In genomic region chr3:119676771-119677640, GRCh38 we compare ENCODE assay signal across 1 cellular context.
TF ChIP-seq lines count a peak whose summit lies in the region.

Gene COX17 (minus strand): TSS chr3:119677406. CDS start chr3:119677310, 96 bp downstream.

TF ChIP-seq in K562, 482 proteins besides CTCF, POLR2A, EP300 and RAD21 (continued from another document and continues in another):
- TF ChIP-seq NR0B1 (IDR thresholded peaks at IDR 0.05; ENCODE audit: partially characterized antibody) (no peak), RNF219 (CRISPR knock-in tag; IDR thresholded peaks at IDR 0.05) (no peak), CCAR2 (IDR thresholded peaks at IDR 0.05; ENCODE audit: low read depth, low read length) (no peak), NR3C1 (CRISPR knock-in tag; IDR thresholded peaks at IDR 0.05) (no peak), NCOA4 (IDR thresholded peaks at IDR 0.05; ENCODE audit: partially characterized antibody) (no peak), CHCHD3 (CRISPR knock-in tag; IDR thresholded peaks at IDR 0.05) (no peak), MEF2A (IDR thresholded peaks at IDR 0.05; ENCODE audit: control insufficient read depth, low read depth, low read length) (no peak), POU5F1 (IDR thresholded peaks at IDR 0.05; ENCODE audit: borderline replicate concordance, low read depth, low read length, partially characterized antibody) (no peak), E2F5 (CRISPR knock-in tag; IDR thresholded peaks at IDR 0.05) (no peak), PYGO2 (tag; IDR thresholded peaks at IDR 0.05) (no peak), ESRRA (IDR thresholded peaks at IDR 0.05; ENCODE audit: borderline replicate concordance, low read depth) (peak; percentile 49; the same call in 1 of the 2 replicates), YY1 (IDR thresholded peaks at IDR 0.05; ENCODE audit: borderline replicate concordance in 1 of 3, control insufficient read depth in 1 of 3, extremely low read depth in 1 of 3, insufficient read depth in 3 of 3, insufficient read length in 1 of 3, insufficient replicate concordance in 2 of 3, low read depth in 1 of 3, low read length in 2 of 3) (no peak), CBFB (CRISPR knock-in tag; IDR thresholded peaks at IDR 0.05) (no peak), SPI1 (IDR thresholded peaks at IDR 0.05; ENCODE audit: borderline replicate concordance, low read depth, low read length) (no peak), RBFOX2 (IDR thresholded peaks at IDR 0.05; ENCODE audit: low read depth, low read length) (peak; percentile 90), ZNF707 (CRISPR knock-in tag; conservative IDR thresholded peaks at IDR 0.05) (no peak), RFX5 (IDR thresholded peaks at IDR 0.05; ENCODE audit: low read depth, low read length) (no peak), SUPT5H (IDR thresholded peaks at IDR 0.05) (peak; percentile 81), SNRNP70 (optimal IDR thresholded peaks at IDR 0.05; ENCODE audit: low read depth, low read length) (no peak), ZNF174 (CRISPR knock-in tag; IDR thresholded peaks at IDR 0.05) (no peak), TGIF2 (CRISPR knock-in tag; IDR thresholded peaks at IDR 0.05) (no peak), ZNF212 (CRISPR knock-in tag; IDR thresholded peaks at IDR 0.05) (no peak), JUND (IDR thresholded peaks at IDR 0.05; ENCODE audit: borderline replicate concordance, low read depth, low read length) (no peak), JUND (tag; IDR thresholded peaks at IDR 0.05; ENCODE audit: borderline replicate concordance, low read depth, low read length) (no peak), RBM39 (optimal IDR thresholded peaks at IDR 0.05; ENCODE audit: low read depth, low read length) (no peak), HSF4 (CRISPR knock-in tag; IDR thresholded peaks at IDR 0.05; ENCODE audit: borderline replicate concordance) (no peak), RNF2 (IDR thresholded peaks at IDR 0.05) (no peak), HEY1 (CRISPR knock-in tag; IDR thresholded peaks at IDR 0.05; ENCODE audit: borderline replicate concordance) (no peak), CREM (IDR thresholded peaks at IDR 0.05; ENCODE audit: low read depth) (peak; percentile 32; the same call in 1 of the 2 replicates), U2AF2 (optimal IDR thresholded peaks at IDR 0.05; ENCODE audit: low read depth, low read length) (no peak), MCM2 (IDR thresholded peaks at IDR 0.05; ENCODE audit: low read depth) (no peak), PTRF (tag; IDR thresholded peaks at IDR 0.05) (no peak), E2F8 (IDR thresholded peaks at IDR 0.05; ENCODE audit: low read depth, partially characterized antibody) (peak; percentile 89), PHB (CRISPR knock-in tag; IDR thresholded peaks at IDR 0.05) (no peak), HMG20B (CRISPR knock-in tag; IDR thresholded peaks at IDR 0.05) (no peak), KAT2B (IDR thresholded peaks at IDR 0.05; ENCODE audit: low read depth, low read length) (no peak), ELF4 (CRISPR knock-in tag; IDR thresholded peaks at IDR 0.05) (no peak; the same call in 1 of the 2 replicates), ZFP30 (CRISPR knock-in tag; IDR thresholded peaks at IDR 0.05; ENCODE audit: borderline replicate concordance) (no peak), ZC3H8 (IDR thresholded peaks at IDR 0.05) (no peak), CBX5 (IDR thresholded peaks at IDR 0.05; ENCODE audit: borderline replicate concordance, low read depth) (no peak), CEBPG (CRISPR knock-in tag; IDR thresholded peaks at IDR 0.05) (no peak), CEBPG (tag; conservative IDR thresholded peaks at IDR 0.05 in 1 of 2, IDR thresholded peaks at IDR 0.05 in 1 of 2) (no peak), CBX2 (IDR thresholded peaks at IDR 0.05; ENCODE audit: insufficient read depth, low read length, poor library complexity, severe bottlenecking) (no peak), U2AF1 (optimal IDR thresholded peaks at IDR 0.05; ENCODE audit: low read depth, low read length) (no peak), USF2 (CRISPR knock-in tag; IDR thresholded peaks at IDR 0.05) (no peak), RB1 (IDR thresholded peaks at IDR 0.05; ENCODE audit: low read depth) (peak; percentile 58), TBL1XR1 (IDR thresholded peaks at IDR 0.05; ENCODE audit: low read length in 2 of 2) (0 out of 4 replicates have a peak, but pooled peaks of 1 of the 2 experiments have one; percentile 42)
- TF ChIP-seq, protein P1, sequence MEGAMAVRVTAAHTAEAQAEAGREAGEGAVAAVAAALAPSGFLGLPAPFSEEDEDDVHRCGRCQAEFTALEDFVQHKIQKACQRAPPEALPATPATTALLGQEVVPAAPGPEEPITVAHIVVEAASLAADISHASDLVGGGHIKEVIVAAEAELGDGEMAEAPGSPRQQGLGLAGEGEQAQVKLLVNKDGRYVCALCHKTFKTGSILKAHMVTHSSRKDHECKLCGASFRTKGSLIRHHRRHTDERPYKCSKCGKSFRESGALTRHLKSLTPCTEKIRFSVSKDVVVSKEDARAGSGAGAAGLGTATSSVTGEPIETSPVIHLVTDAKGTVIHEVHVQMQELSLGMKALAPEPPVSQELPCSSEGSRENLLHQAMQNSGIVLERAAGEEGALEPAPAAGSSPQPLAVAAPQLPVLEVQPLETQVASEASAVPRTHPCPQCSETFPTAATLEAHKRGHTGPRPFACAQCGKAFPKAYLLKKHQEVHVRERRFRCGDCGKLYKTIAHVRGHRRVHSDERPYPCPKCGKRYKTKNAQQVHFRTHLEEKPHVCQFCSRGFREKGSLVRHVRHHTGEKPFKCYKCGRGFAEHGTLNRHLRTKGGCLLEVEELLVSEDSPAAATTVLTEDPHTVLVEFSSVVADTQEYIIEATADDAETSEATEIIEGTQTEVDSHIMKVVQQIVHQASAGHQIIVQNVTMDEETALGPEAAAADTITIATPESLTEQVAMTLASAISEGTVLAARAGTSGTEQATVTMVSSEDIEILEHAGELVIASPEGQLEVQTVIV (CRISPR knock-in tag; IDR thresholded peaks at IDR 0.05; ENCODE audit: borderline replicate concordance) = no peak
- TF ChIP-seq, protein P2, sequence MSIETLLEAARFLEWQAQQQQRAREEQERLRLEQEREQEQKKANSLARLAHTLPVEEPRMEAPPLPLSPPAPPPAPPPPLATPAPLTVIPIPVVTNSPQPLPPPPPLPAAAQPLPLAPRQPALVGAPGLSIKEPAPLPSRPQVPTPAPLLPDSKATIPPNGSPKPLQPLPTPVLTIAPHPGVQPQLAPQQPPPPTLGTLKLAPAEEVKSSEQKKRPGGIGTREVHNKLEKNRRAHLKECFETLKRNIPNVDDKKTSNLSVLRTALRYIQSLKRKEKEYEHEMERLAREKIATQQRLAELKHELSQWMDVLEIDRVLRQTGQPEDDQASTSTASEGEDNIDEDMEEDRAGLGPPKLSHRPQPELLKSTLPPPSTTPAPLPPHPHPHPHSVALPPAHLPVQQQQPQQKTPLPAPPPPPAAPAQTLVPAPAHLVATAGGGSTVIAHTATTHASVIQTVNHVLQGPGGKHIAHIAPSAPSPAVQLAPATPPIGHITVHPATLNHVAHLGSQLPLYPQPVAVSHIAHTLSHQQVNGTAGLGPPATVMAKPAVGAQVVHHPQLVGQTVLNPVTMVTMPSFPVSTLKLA (conservative IDR thresholded peaks at IDR 0.05) = peak in 1 of 2 experiments; percentile 70; a peak in 2 of 4 replicates
- TF ChIP-seq, protein P3, sequence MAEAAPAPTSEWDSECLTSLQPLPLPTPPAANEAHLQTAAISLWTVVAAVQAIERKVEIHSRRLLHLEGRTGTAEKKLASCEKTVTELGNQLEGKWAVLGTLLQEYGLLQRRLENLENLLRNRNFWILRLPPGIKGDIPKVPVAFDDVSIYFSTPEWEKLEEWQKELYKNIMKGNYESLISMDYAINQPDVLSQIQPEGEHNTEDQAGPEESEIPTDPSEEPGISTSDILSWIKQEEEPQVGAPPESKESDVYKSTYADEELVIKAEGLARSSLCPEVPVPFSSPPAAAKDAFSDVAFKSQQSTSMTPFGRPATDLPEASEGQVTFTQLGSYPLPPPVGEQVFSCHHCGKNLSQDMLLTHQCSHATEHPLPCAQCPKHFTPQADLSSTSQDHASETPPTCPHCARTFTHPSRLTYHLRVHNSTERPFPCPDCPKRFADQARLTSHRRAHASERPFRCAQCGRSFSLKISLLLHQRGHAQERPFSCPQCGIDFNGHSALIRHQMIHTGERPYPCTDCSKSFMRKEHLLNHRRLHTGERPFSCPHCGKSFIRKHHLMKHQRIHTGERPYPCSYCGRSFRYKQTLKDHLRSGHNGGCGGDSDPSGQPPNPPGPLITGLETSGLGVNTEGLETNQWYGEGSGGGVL (CRISPR knock-in tag; IDR thresholded peaks at IDR 0.05) = no peak
- TF ChIP-seq, protein P4, sequence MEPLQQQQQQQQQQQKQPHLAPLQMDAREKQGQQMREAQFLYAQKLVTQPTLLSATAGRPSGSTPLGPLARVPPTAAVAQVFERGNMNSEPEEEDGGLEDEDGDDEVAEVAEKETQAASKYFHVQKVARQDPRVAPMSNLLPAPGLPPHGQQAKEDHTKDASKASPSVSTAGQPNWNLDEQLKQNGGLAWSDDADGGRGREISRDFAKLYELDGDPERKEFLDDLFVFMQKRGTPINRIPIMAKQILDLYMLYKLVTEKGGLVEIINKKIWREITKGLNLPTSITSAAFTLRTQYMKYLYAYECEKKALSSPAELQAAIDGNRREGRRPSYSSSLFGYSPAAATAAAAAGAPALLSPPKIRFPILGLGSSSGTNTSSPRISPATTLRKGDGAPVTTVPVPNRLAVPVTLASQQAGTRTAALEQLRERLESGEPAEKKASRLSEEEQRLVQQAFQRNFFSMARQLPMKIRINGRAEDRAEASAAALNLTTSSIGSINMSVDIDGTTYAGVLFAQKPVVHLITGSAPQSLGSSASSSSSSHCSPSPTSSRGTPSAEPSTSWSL (CRISPR knock-in tag; IDR thresholded peaks at IDR 0.05; ENCODE audit: borderline replicate concordance) = no peak
- TF ChIP-seq, protein P5, sequence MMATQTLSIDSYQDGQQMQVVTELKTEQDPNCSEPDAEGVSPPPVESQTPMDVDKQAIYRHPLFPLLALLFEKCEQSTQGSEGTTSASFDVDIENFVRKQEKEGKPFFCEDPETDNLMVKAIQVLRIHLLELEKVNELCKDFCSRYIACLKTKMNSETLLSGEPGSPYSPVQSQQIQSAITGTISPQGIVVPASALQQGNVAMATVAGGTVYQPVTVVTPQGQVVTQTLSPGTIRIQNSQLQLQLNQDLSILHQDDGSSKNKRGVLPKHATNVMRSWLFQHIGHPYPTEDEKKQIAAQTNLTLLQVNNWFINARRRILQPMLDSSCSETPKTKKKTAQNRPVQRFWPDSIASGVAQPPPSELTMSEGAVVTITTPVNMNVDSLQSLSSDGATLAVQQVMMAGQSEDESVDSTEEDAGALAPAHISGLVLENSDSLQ (IDR thresholded peaks at IDR 0.05) = peak; percentile 84
